15 cellular contexts compared by ENCODE assay signal in genomic region chr12:68043446-68043845, GRCh38. TPM values are rescaled to one million over a fixed set of nuclear protein-coding genes. Genes with fewer than 3 reads are reported as not detected.
DNase-seq lines count a peak whose midpoint lies in the region; ATAC-seq and TF ChIP-seq lines count a peak whose summit lies in the region.
"Had no signal": no experiment of that assay in that cellular context is flagged by ENCODE, and none has a peak within 500 bp of the region (broad histone marks: within the 10 kb centered on the region; RNA-seq: fewer than 3 reads in every experiment).

No MANE protein-coding gene starts in this region.

- H3K27ac ChIP-seq in upper lobe of left lung, result no peak overlapping the region
- H3K27ac ChIP-seq: BLaER1 treated with 17β-estradiol and CSF1 and Interleukin-3, amounts not matched to agents 10 nM and 100 nM; HL-60; RWPE1 had no signal

- no peaks in the 10 kb centered on the region for H3K27me3 Mint-ChIP-seq in activated CD4-positive, alpha-beta memory T cell treated with anti-CD3 and anti-CD28 coated beads for 36 hours
- H3K27me3 Mint-ChIP-seq in activated CD4-positive, alpha-beta memory T cell treated with anti-CD3 and anti-CD28 coated beads, Interleukin-2, amount 10 ng/mL, durations not matched to agents 7 days and 5 days, result no peaks in the 10 kb centered on the region

- no peak for TF ChIP-seq POLR2A in upper lobe of left lung (IDR thresholded peaks at IDR 0.05)

- H3K36me3 ChIP-seq in upper lobe of left lung, result no peaks in the 10 kb centered on the region
- H3K36me3 ChIP-seq: BLaER1 treated with 17β-estradiol and CSF1 and Interleukin-3, amounts not matched to agents 10 nM and 100 nM had no signal

- H3K4me1 ChIP-seq in upper lobe of left lung, result no peaks in the 10 kb centered on the region

- no peak for DNase-seq in activated CD4-positive, alpha-beta memory T cell treated with anti-CD3 and anti-CD28 coated beads for 36 hours
- DNase-seq in activated CD4-positive, alpha-beta memory T cell treated with anti-CD3 and anti-CD28 coated beads, Interleukin-2, amount 10 ng/mL, durations not matched to agents 7 days and 5 days, result no peak
- DNase-seq in glomerular visceral epithelial cell (ENCODE audit: extremely low spot score), result peak; percentile 20
- DNase-seq in renal cortical epithelial cell (ENCODE audit: low read depth), result peak; percentile 95
- no peak for DNase-seq in RKO (ENCODE audit: low spot score)
- DNase-seq in upper lobe of left lung, result no peak
- DNase-seq: CD8-positive, alpha-beta memory T cell; DMS79 treated with DMSO at 0.1 percent for 48 hours; NCI-H187; NCI-H345 had no signal

- WGBS in upper lobe of left lung, 2 donors, result 74 to 85% methylated on average over 1 of the region's 1 CpG

- H3K9me3 Mint-ChIP-seq in activated CD4-positive, alpha-beta memory T cell treated with anti-CD3 and anti-CD28 coated beads for 36 hours, result no peaks in the 10 kb centered on the region
- no peaks in the 10 kb centered on the region for H3K9me3 Mint-ChIP-seq in activated CD4-positive, alpha-beta memory T cell treated with anti-CD3 and anti-CD28 coated beads, Interleukin-2, amount 10 ng/mL, durations not matched to agents 7 days and 5 days

- peaks cover 33% of the 10 kb centered on the region for H3K4me1 Mint-ChIP-seq in activated CD4-positive, alpha-beta memory T cell treated with anti-CD3 and anti-CD28 coated beads for 36 hours (ENCODE audit: low read depth)
- H3K4me1 Mint-ChIP-seq in activated CD4-positive, alpha-beta memory T cell treated with anti-CD3 and anti-CD28 coated beads, Interleukin-2, amount 10 ng/mL, durations not matched to agents 7 days and 5 days, result peaks cover 24% of the 10 kb centered on the region

- peak; percentile 27 for ATAC-seq in HG02610 (IDR thresholded peaks at IDR 0.05; ENCODE audit: unreplicated experiment)
- no peak for ATAC-seq in upper lobe of left lung (ENCODE audit: low FRiP score in 2 of 2)

- no peaks in the 10 kb centered on the region for H3K27me3 ChIP-seq in upper lobe of left lung
- H3K27me3 ChIP-seq: BLaER1 treated with 17β-estradiol and CSF1 and Interleukin-3, amounts not matched to agents 10 nM and 100 nM had no signal

- H3K4me3 ChIP-seq in upper lobe of left lung, result no peak overlapping the region
- H3K4me3 ChIP-seq: BLaER1 treated with 17β-estradiol and CSF1 and Interleukin-3, amounts not matched to agents 10 nM and 100 nM had no signal

- no peaks in the 10 kb centered on the region for H3K9me3 ChIP-seq in upper lobe of left lung

- no peak for TF ChIP-seq CTCF in upper lobe of left lung (IDR thresholded peaks at IDR 0.05)

- CTCF ChIA-PET in activated CD4-positive, alpha-beta memory T cell treated with anti-CD3 and anti-CD28 coated beads for 36 hours (lab: Charles Lee), result interaction anchor here (0.6 to 1.5 kb wide), 3 partner anchors 115 to 689 kb away, joined by 3 to 6 read pairs (median 3); no protein-coding TSS in a partner anchor
- CTCF ChIA-PET in activated CD4-positive, alpha-beta memory T cell treated with anti-CD3 and anti-CD28 coated beads, Interleukin-2, amount 10 ng/mL, durations not matched to agents 7 days and 5 days (lab: Charles Lee), result interaction anchor here (1.3 to 9.9 kb wide), 2 partner anchors 24 to 114 kb away, joined by 3 to 163 read pairs; partner anchors contain the start of gene IFNG

- TF ChIP-seq EP300 in upper lobe of left lung (IDR thresholded peaks at IDR 0.05), result no peak

- intact Hi-C loops in activated CD4-positive, alpha-beta memory T cell treated with anti-CD3 and anti-CD28 coated beads for 36 hours (cut with micrococcal nuclease), result loop anchor here (5.0 kb wide), 2 partner anchors 94 to 289 kb away; partner anchors contain the start of gene MDM1

- H3K36me3 Mint-ChIP-seq in activated CD4-positive, alpha-beta memory T cell treated with anti-CD3 and anti-CD28 coated beads for 36 hours, result no peaks in the 10 kb centered on the region
- H3K36me3 Mint-ChIP-seq in activated CD4-positive, alpha-beta memory T cell treated with anti-CD3 and anti-CD28 coated beads, Interleukin-2, amount 10 ng/mL, durations not matched to agents 7 days and 5 days (ENCODE audit: low read depth), result no peaks in the 10 kb centered on the region

- POLR2A ChIA-PET in activated CD4-positive, alpha-beta memory T cell treated with anti-CD3 and anti-CD28 coated beads for 36 hours (lab: Charles Lee), result no interaction called here
- POLR2A ChIA-PET in activated CD4-positive, alpha-beta memory T cell treated with anti-CD3 and anti-CD28 coated beads, Interleukin-2, amount 10 ng/mL, durations not matched to agents 7 days and 5 days (lab: Charles Lee), result no interaction called here

- H3K4me3 Mint-ChIP-seq in activated CD4-positive, alpha-beta memory T cell treated with anti-CD3 and anti-CD28 coated beads for 36 hours, result no peak overlapping the region
- no peak overlapping the region for H3K4me3 Mint-ChIP-seq in activated CD4-positive, alpha-beta memory T cell treated with anti-CD3 and anti-CD28 coated beads, Interleukin-2, amount 10 ng/mL, durations not matched to agents 7 days and 5 days
- H3K4me3 Mint-ChIP-seq: CD8-positive, alpha-beta memory T cell had no signal

- peak overlapping the region; percentile 11 for H3K27ac Mint-ChIP-seq in activated CD4-positive, alpha-beta memory T cell treated with anti-CD3 and anti-CD28 coated beads for 36 hours
- no peak overlapping the region for H3K27ac Mint-ChIP-seq in activated CD4-positive, alpha-beta memory T cell treated with anti-CD3 and anti-CD28 coated beads, Interleukin-2, amount 10 ng/mL, durations not matched to agents 7 days and 5 days

RNA-seq across cellular contexts. Expression of gene IFNG-AS1, which starts 54.2 kb away (rescaled TPM):
- total RNA-seq in activated CD4-positive, alpha-beta memory T cell treated with anti-CD3 and anti-CD28 coated beads for 36 hours, result 1 to 10 TPM in 1 of 2 experiments, under 1 TPM in 1; 0.48 to 1.1 TPM
- under 1 TPM; 0.35 to 0.40 TPM for total RNA-seq in activated CD4-positive, alpha-beta memory T cell treated with anti-CD3 and anti-CD28 coated beads, Interleukin-2, amount 10 ng/mL, durations not matched to agents 7 days and 5 days
- not detected in 2 replicates for total RNA-seq in renal cortical epithelial cell
- 1 to 10 TPM in 2 of 6 donors, under 1 TPM in 2, not detected in 2; 0.17 to 5.2 (median 1.7) TPM for total RNA-seq in upper lobe of left lung
- total RNA-seq: H4 had no signal

Comparison
In these comparisons a context has a peak if more than half of its experiments do, and no peak if none do; other contexts are left out.
1. DNase-seq: peak in glomerular visceral epithelial cell (single experiment) and renal cortical epithelial cell (single experiment); none in activated CD4-positive, alpha-beta memory T cell treated with anti-CD3 and anti-CD28 coated beads for 36 hours (single experiment), activated CD4-positive, alpha-beta memory T cell treated with anti-CD3 and anti-CD28 coated beads, Interleukin-2, amount 10 ng/mL, durations not matched to agents 7 days and 5 days (single experiment), RKO (single experiment) and upper lobe of left lung (0 of 2).